Comparison of ENCODE assay signal across 16 cellular contexts in the genomic region with DNA sequence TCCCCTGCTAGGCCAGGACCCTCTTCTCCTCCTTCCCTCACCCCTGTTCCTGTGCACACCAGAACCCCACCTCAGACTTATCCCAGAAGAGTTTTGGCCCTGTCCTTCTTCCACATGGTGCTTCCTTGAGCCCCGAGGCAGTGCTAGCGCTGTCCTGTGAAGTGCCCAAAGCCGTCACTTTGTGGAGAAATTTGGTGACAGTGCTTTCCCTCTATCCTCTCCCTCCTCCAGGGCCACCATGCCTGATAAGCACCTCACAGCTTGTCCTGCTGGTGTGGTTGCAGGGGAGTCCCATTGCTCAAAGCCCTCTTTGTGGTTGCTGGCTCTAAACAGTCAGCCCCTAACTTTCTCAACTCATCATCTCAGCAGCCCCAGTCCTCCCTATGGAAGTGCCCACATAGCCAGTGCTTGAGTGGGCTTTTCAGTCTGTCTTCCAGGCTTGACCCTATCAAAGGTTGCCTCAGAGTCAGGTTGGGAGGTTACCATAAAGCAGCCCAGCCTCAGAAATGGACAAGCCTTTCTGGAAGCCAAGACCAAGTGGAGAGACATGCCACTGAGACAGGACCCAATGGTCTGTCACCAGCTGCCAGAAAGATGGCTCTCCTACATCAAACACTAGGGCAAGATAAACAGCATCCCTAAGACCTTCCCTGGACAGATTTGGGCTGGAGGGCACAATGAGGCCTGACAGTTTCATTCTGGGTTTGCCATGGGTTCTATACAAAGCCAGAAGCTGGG. TPM values are rescaled to one million over a fixed set of nuclear protein-coding genes. Genes with fewer than 3 reads are reported as not detected.
DNase-seq lines count a peak whose midpoint lies in the region; ATAC-seq, FAIRE-seq and TF ChIP-seq lines count a peak whose summit lies in the region.
"Had no signal": no experiment of that assay in that cellular context is flagged by ENCODE, and none has a peak within 500 bp of the region (broad histone marks: within the 10 kb centered on the region; RNA-seq: fewer than 3 reads in every experiment).

No MANE protein-coding gene starts in this region.

- no peaks in the 10 kb centered on the region for H3K9me2 ChIP-seq in hepatocyte (replicated peaks; ENCODE audit: insufficient read depth)

- TF ChIP-seq CTCF in HepG2 (CRISPR knock-in tag; IDR thresholded peaks at IDR 0.05) (no peak), foreskin fibroblast (IDR thresholded peaks at IDR 0.05; ENCODE audit: low read depth, low read length) (no peak), hepatocyte (IDR thresholded peaks at IDR 0.05; ENCODE audit: poor library complexity) (no peak)

- H3K9me3 ChIP-seq in CD4-positive, CD25-positive, alpha-beta regulatory T cell (ENCODE audit: control insufficient read depth in 2 of 2, low read length in 2 of 2): no peaks in the 10 kb centered on the region
- H3K9me3 ChIP-seq in HepG2 (ENCODE audit: low read length) (no peaks in the 10 kb centered on the region), hepatocyte (ENCODE audit: low read depth) (no peaks in the 10 kb centered on the region)
- H3K9me3 ChIP-seq: esophagus squamous epithelium, thyroid gland had no signal

- H4K20me1 ChIP-seq in HepG2 (ENCODE audit: insufficient read depth, low read length) (peaks cover 19% of the 10 kb centered on the region), hepatocyte (ENCODE audit: insufficient read depth, poor library complexity, severe bottlenecking) (peaks cover 8% of the 10 kb centered on the region)

- WGBS in HepG2 (ENCODE audit: low lambda C conversion rate): 93% methylated on average over 3 of the region's 3 CpGs
- 89% methylated on average over 3 of the region's 3 CpGs for WGBS in hepatocyte (ENCODE audit: low lambda C conversion rate, missing lambda C conversion rate)

- CTCF ChIA-PET in HepG2 (lab: Yijun Ruan, JAX; ENCODE audit: low intra/inter-chr PET ratio, low total read pairs): interaction anchor here (1.1 to 4.7 kb wide), 3 partner anchors 13 to 70 kb away, joined by 3 to 37 read pairs (median 3); no protein-coding TSS in a partner anchor

- no peak for TF ChIP-seq RAD21 in HepG2 (CRISPR knock-in tag; IDR thresholded peaks at IDR 0.05)

- peaks cover 0 to 29% (median 21%) of the 10 kb centered on the region in 4 donors for H3K4me1 Mint-ChIP-seq in CD4-positive, CD25-positive, alpha-beta regulatory T cell

- no peak overlapping the region for H3K4me3 ChIP-seq in CD4-positive, CD25-positive, alpha-beta regulatory T cell (ENCODE audit: low read depth, low read length)
- H3K4me3 ChIP-seq in HepG2 (replicated peaks in 1 of 3; ENCODE audit: insufficient read depth in 1 of 3, low read depth in 2 of 3, low read length in 3 of 3) (no peak overlapping the region), foreskin fibroblast (ENCODE audit: low read depth in 1 of 2, low read length in 2 of 2) (no peak overlapping the region), hepatocyte (no peak overlapping the region)
- H3K4me3 ChIP-seq: esophagus squamous epithelium, thyroid gland had no signal

- intact Hi-C loops in HepG2 (cut with micrococcal nuclease; ENCODE audit: unreplicated experiment): loop anchor here (1.0 to 5.0 kb wide), 3 partner anchors 25 to 70 kb away; no protein-coding TSS in a partner anchor

- H3K36me3 ChIP-seq in CD4-positive, CD25-positive, alpha-beta regulatory T cell (ENCODE audit: control insufficient read depth, insufficient read depth, low read length): no peaks in the 10 kb centered on the region
- H3K36me3 ChIP-seq in HepG2 (replicated peaks in 1 of 2; ENCODE audit: control insufficient read depth in 1 of 2, insufficient read depth in 2 of 2, low read length in 2 of 2): no peaks in the 10 kb centered on the region
- no peaks in the 10 kb centered on the region for H3K36me3 ChIP-seq in hepatocyte (replicated peaks; ENCODE audit: insufficient read depth, low read depth)
- H3K36me3 ChIP-seq: esophagus squamous epithelium, thyroid gland had no signal

- no peak overlapping the region for H3K4me3 Mint-ChIP-seq in CD4-positive, CD25-positive, alpha-beta regulatory T cell
- H3K4me3 Mint-ChIP-seq: activated CD4-positive, alpha-beta T cell treated with anti-CD3 and anti-CD28 coated beads, Interleukin-2, amount 10 ng/mL, durations not matched to agents 24 days and 14 days had no signal

- H3K27ac ChIP-seq in CD4-positive, CD25-positive, alpha-beta regulatory T cell (ENCODE audit: insufficient read depth, low read length, poor library complexity, severe bottlenecking): no peak overlapping the region
- no peak overlapping the region for H3K27ac ChIP-seq in HepG2 (ENCODE audit: extremely low read length, insufficient read depth, low read length)
- no peak overlapping the region for H3K27ac ChIP-seq in hepatocyte
- H3K27ac ChIP-seq: esophagus squamous epithelium had no signal

- H3K36me3 Mint-ChIP-seq in CD4-positive, CD25-positive, alpha-beta regulatory T cell: no peaks in the 10 kb centered on the region
- H3K36me3 Mint-ChIP-seq: stimulated activated naive B cell treated with anti-CD40 and anti-IgM and Interleukin-4, amounts not matched to agents 10 μg/mL and 1 μg/mL and 100 μg/mL, for 72 hours had no signal

- no TSS peak for BruUV-seq in HepG2 (replicated peaks; lab: Mats Ljungman, UMichigan)

- H3K9ac ChIP-seq in HepG2 (ENCODE audit: insufficient read depth, low read depth, low read length): no peak overlapping the region

- H3K27me3 Mint-ChIP-seq in CD4-positive, CD25-positive, alpha-beta regulatory T cell: peaks cover 44% of the 10 kb centered on the region

- H3K79me2 ChIP-seq in HepG2 (ENCODE audit: insufficient read depth, low read length) (no peaks in the 10 kb centered on the region), hepatocyte (peaks cover 1% of the 10 kb centered on the region)

- POLR2A ChIA-PET in HepG2 (lab: Yijun Ruan, JAX): interaction anchor here (2.0 kb wide), 1 partner anchor 36 kb away, joined by 4 read pairs; no protein-coding TSS in a partner anchor

- no peak for TF ChIP-seq POLR2A in HepG2 (IDR thresholded peaks at IDR 0.05; ENCODE audit: insufficient read depth in 1 of 2, low read depth in 2 of 2, low read length in 2 of 2)

- TF ChIP-seq EP300 in HepG2 (IDR thresholded peaks at IDR 0.05; ENCODE audit: low read depth in 2 of 2, low read length in 2 of 2): no peak
- no peak for TF ChIP-seq EP300 in HepG2 (CRISPR knock-in tag; IDR thresholded peaks at IDR 0.05; ENCODE audit: borderline replicate concordance)

- H3K27ac Mint-ChIP-seq in CD4-positive, CD25-positive, alpha-beta regulatory T cell: peak overlapping the region in 2 of 3 donors; percentile 7 to 32
- H3K27ac Mint-ChIP-seq: activated CD4-positive, alpha-beta T cell treated with anti-CD3 and anti-CD28 coated beads, Interleukin-2, amount 10 ng/mL, durations not matched to agents 24 days and 14 days; stimulated activated naive B cell treated with anti-CD40 and anti-IgM and Interleukin-4, amounts not matched to agents 10 μg/mL and 1 μg/mL and 100 μg/mL, for 72 hours had no signal

- peaks cover 6% of the 10 kb centered on the region for H3K27me3 ChIP-seq in CD4-positive, CD25-positive, alpha-beta regulatory T cell (ENCODE audit: control insufficient read depth, insufficient read depth, low read length)
- 0 out of 5 replicates have a peak, but pooled peaks cover 1 to 5% of the 10 kb centered on the region in 2 experiments for H3K27me3 ChIP-seq in HepG2 (ENCODE audit: control insufficient read depth in 1 of 2, insufficient read depth in 2 of 2, low read length in 2 of 2)
- peaks cover 32% of the 10 kb centered on the region for H3K27me3 ChIP-seq in hepatocyte
- H3K27me3 ChIP-seq: thyroid gland had no signal

- no peak for FAIRE-seq in HepG2 (lab: Jason Lieb, UNC)

- H3K4me2 ChIP-seq in HepG2 (ENCODE audit: low read depth, low read length): no peak overlapping the region
- no peak overlapping the region for H3K4me2 ChIP-seq in hepatocyte

- H3K4me1 ChIP-seq in CD4-positive, CD25-positive, alpha-beta regulatory T cell (ENCODE audit: control insufficient read depth, insufficient read depth, low read length, poor library complexity, severe bottlenecking): peaks cover 13% of the 10 kb centered on the region
- H3K4me1 ChIP-seq in HepG2 (ENCODE audit: insufficient read depth, low read length) (peaks cover 56% of the 10 kb centered on the region), hepatocyte (ENCODE audit: insufficient read depth) (peaks cover 12% of the 10 kb centered on the region)

- peak in 1 of 2 donors; percentile 21 for ATAC-seq in CD4-positive, CD25-positive, alpha-beta regulatory T cell (ENCODE audit: low read depth in 2 of 2)
- ATAC-seq in GM18517 (IDR thresholded peaks at IDR 0.05; ENCODE audit: unreplicated experiment) (peak; percentile 13), HG03159 (IDR thresholded peaks at IDR 0.05; ENCODE audit: unreplicated experiment) (peak; percentile 24), HepG2 (peak; percentile 11; the same call in 2 of the 3 replicates)

- in situ Hi-C loops in HepG2 (cut with HindIII; ENCODE audit: extremely low pct_ligation_motif_present, low pct_unique_long_range_greater_than_20kb): no loop called here

- no peaks in the 10 kb centered on the region for H3K9me3 Mint-ChIP-seq in CD4-positive, CD25-positive, alpha-beta regulatory T cell
- H3K9me3 Mint-ChIP-seq: activated CD4-positive, alpha-beta T cell treated with anti-CD3 and anti-CD28 coated beads, Interleukin-2, amount 10 ng/mL, durations not matched to agents 24 days and 14 days; stimulated activated naive B cell treated with anti-CD40 and anti-IgM and Interleukin-4, amounts not matched to agents 10 μg/mL and 1 μg/mL and 100 μg/mL, for 72 hours had no signal

- no peak for DNase-seq in CD4-positive, CD25-positive, alpha-beta regulatory T cell
- DNase-seq in HepG2 (ENCODE audit: low spot score) (no peak), NCI-H524 (lab: John Stamatoyannopoulos, UW) (no peak), foreskin fibroblast (no peak), hepatocyte (ENCODE audit: low spot score) (no peak)
- DNase-seq in stimulated activated CD4-positive, alpha-beta T cell treated with anti-CD3 and anti-CD28 coated beads, Interleukin-2, amount 100 ng/mL, for 24 hours: no peak
- DNase-seq: esophagus squamous epithelium, NCI-H1105, NCI-H2107, NCI-H510A, occipital lobe had no signal

- H2AFZ ChIP-seq in HepG2 (ENCODE audit: low read length) (no peak overlapping the region), hepatocyte (no peak overlapping the region)

RNA-seq across cellular contexts. Expression of gene IGIP, which starts 18.0 kb away (rescaled TPM):
- total RNA-seq in CD4-positive, CD25-positive, alpha-beta regulatory T cell: 2.3 TPM
- polyA plus RNA-seq in CD4-positive, CD25-positive, alpha-beta regulatory T cell: under 1 TPM in 3 of 4 donors, not detected in 1; 0.06 to 0.33 (median 0.28) TPM
- 2.1 and 2.4 TPM in 2 replicates for total RNA-seq in HepG2 (2016; rRNA removed; fragmentation: Illumina TruSeq; extraction: Trizol)
- 0.09 and 0.10 TPM in 2 replicates for total RNA-seq in HepG2 (2016; cell fraction: cytosol; rRNA removed; fragmentation: Illumina TruSeq; extraction: Trizol; ENCODE audit: low read depth)
- 1.8 and 2.2 TPM in 2 replicates for total RNA-seq in HepG2 (2016; cell fraction: insoluble cytoplasmic fraction; rRNA removed; fragmentation: Illumina TruSeq; extraction: Trizol)
- 0.34 and 0.59 TPM in 2 replicates for total RNA-seq in HepG2 (2016; cell fraction: membrane; rRNA removed; fragmentation: Illumina TruSeq; extraction: Trizol)
- total RNA-seq in HepG2 (2016; cell fraction: nucleus; rRNA removed; fragmentation: Illumina TruSeq; extraction: Trizol): 8.3 and 8.9 TPM in 2 replicates
- 1.4 and 1.7 TPM in 2 replicates for polyA plus RNA-seq in HepG2 (2011; rRNA removed)
- 0.51 and 0.97 TPM in 2 replicates for polyA plus RNA-seq in HepG2 (2011; cell fraction: cytosol; rRNA removed)
- 3.2 and 4.1 TPM in 2 replicates for polyA plus RNA-seq in HepG2 (2011; cell fraction: nucleus; rRNA removed)
- polyA plus RNA-seq in HepG2 (2012): 3.6 TPM in 2 replicates
- 0.14 TPM in 1 of 2 replicates, not detected in the other for polyA plus RNA-seq in HepG2 (2016; cell fraction: cytosol; fragmentation: Illumina TruSeq; extraction: Trizol; ENCODE audit: low read depth)
- polyA plus RNA-seq in HepG2 (2016; cell fraction: insoluble cytoplasmic fraction; fragmentation: Illumina TruSeq; extraction: Trizol; ENCODE audit: low read depth): 1.4 and 1.5 TPM in 2 replicates
- polyA plus RNA-seq in HepG2 (2016; cell fraction: membrane; fragmentation: Illumina TruSeq; extraction: Trizol; ENCODE audit: low read depth): 0.10 and 0.17 TPM in 2 replicates
- 4.7 and 5.2 TPM in 2 replicates for polyA plus RNA-seq in HepG2 (2016; cell fraction: nucleus; fragmentation: Illumina TruSeq; extraction: Trizol; ENCODE audit: insufficient read depth, low read depth)
- polyA minus RNA-seq in HepG2 (2011; rRNA and poly(A)+ RNA removed; ENCODE audit: low replicate concordance): 1.4 and 1.8 TPM in 2 replicates
- polyA minus RNA-seq in HepG2 (2011; cell fraction: cytosol; rRNA and poly(A)+ RNA removed): 1.4 and 1.7 TPM in 2 replicates
- polyA minus RNA-seq in HepG2 (2011; cell fraction: nucleus; rRNA and poly(A)+ RNA removed): 11.8 and 12.3 TPM in 2 replicates
- 4.4 and 7.2 TPM in 2 replicates for total RNA-seq in hepatocyte
- polyA plus RNA-seq in hepatocyte: 0.50 and 0.89 TPM in 2 replicates

RNA-seq across cellular contexts. Expression of gene PURA, which starts 29.8 kb away (rescaled TPM):
- total RNA-seq in CD4-positive, CD25-positive, alpha-beta regulatory T cell: 7.7 TPM
- polyA plus RNA-seq in CD4-positive, CD25-positive, alpha-beta regulatory T cell: 1 to 10 TPM; 2.3 to 4.1 (median 3.6) TPM
- total RNA-seq in HepG2 (2016; rRNA removed; fragmentation: Illumina TruSeq; extraction: Trizol): 5.0 and 6.8 TPM in 2 replicates
- total RNA-seq in HepG2 (2016; cell fraction: cytosol; rRNA removed; fragmentation: Illumina TruSeq; extraction: Trizol; ENCODE audit: low read depth): 0.30 and 0.97 TPM in 2 replicates
- total RNA-seq in HepG2 (2016; cell fraction: insoluble cytoplasmic fraction; rRNA removed; fragmentation: Illumina TruSeq; extraction: Trizol): 4.7 and 5.6 TPM in 2 replicates
- 2.4 and 2.5 TPM in 2 replicates for total RNA-seq in HepG2 (2016; cell fraction: membrane; rRNA removed; fragmentation: Illumina TruSeq; extraction: Trizol)
- total RNA-seq in HepG2 (2016; cell fraction: nucleus; rRNA removed; fragmentation: Illumina TruSeq; extraction: Trizol): 12.4 and 12.9 TPM in 2 replicates
- polyA plus RNA-seq in HepG2 (2011; rRNA removed): 1.9 and 2.0 TPM in 2 replicates
- polyA plus RNA-seq in HepG2 (2011; cell fraction: cytosol; rRNA removed): 1.0 and 1.4 TPM in 2 replicates
- 2.3 and 2.9 TPM in 2 replicates for polyA plus RNA-seq in HepG2 (2011; cell fraction: nucleus; rRNA removed)
- 4.9 and 5.4 TPM in 2 replicates for polyA plus RNA-seq in HepG2 (2012)
- polyA plus RNA-seq in HepG2 (2016; cell fraction: cytosol; fragmentation: Illumina TruSeq; extraction: Trizol; ENCODE audit: low read depth): 0.85 and 1.1 TPM in 2 replicates
- 5.5 and 6.1 TPM in 2 replicates for polyA plus RNA-seq in HepG2 (2016; cell fraction: insoluble cytoplasmic fraction; fragmentation: Illumina TruSeq; extraction: Trizol; ENCODE audit: low read depth)
- 1.4 and 1.9 TPM in 2 replicates for polyA plus RNA-seq in HepG2 (2016; cell fraction: membrane; fragmentation: Illumina TruSeq; extraction: Trizol; ENCODE audit: low read depth)
- 6.2 and 7.4 TPM in 2 replicates for polyA plus RNA-seq in HepG2 (2016; cell fraction: nucleus; fragmentation: Illumina TruSeq; extraction: Trizol; ENCODE audit: insufficient read depth, low read depth)
- 2.9 and 3.8 TPM in 2 replicates for polyA minus RNA-seq in HepG2 (2011; rRNA and poly(A)+ RNA removed; ENCODE audit: low replicate concordance)
- polyA minus RNA-seq in HepG2 (2011; cell fraction: cytosol; rRNA and poly(A)+ RNA removed): 5.7 and 6.0 TPM in 2 replicates
- 26.4 and 31.0 TPM in 2 replicates for polyA minus RNA-seq in HepG2 (2011; cell fraction: nucleus; rRNA and poly(A)+ RNA removed)
- total RNA-seq in hepatocyte: 11.9 and 13.8 TPM in 2 replicates
- 7.4 and 10.1 TPM in 2 replicates for polyA plus RNA-seq in hepatocyte

RNA-seq across cellular contexts. Expression of gene CYSTM1, which starts 31.3 kb away (rescaled TPM):
- 7.1 TPM for total RNA-seq in CD4-positive, CD25-positive, alpha-beta regulatory T cell
- polyA plus RNA-seq in CD4-positive, CD25-positive, alpha-beta regulatory T cell: 10 to 100 TPM; 10.8 to 26.4 (median 15.1) TPM
- total RNA-seq in HepG2 (2016; rRNA removed; fragmentation: Illumina TruSeq; extraction: Trizol): 40.0 and 52.7 TPM in 2 replicates
- 16.3 and 21.9 TPM in 2 replicates for total RNA-seq in HepG2 (2016; cell fraction: cytosol; rRNA removed; fragmentation: Illumina TruSeq; extraction: Trizol; ENCODE audit: low read depth)
- total RNA-seq in HepG2 (2016; cell fraction: insoluble cytoplasmic fraction; rRNA removed; fragmentation: Illumina TruSeq; extraction: Trizol): 37.6 and 58.4 TPM in 2 replicates
- total RNA-seq in HepG2 (2016; cell fraction: membrane; rRNA removed; fragmentation: Illumina TruSeq; extraction: Trizol): 15.0 and 21.9 TPM in 2 replicates
- 17.2 and 20.7 TPM in 2 replicates for total RNA-seq in HepG2 (2016; cell fraction: nucleus; rRNA removed; fragmentation: Illumina TruSeq; extraction: Trizol)
- polyA plus RNA-seq in HepG2 (2011; rRNA removed): 73.4 and 85.0 TPM in 2 replicates
- polyA plus RNA-seq in HepG2 (2011; cell fraction: cytosol; rRNA removed): 80.7 and 95.8 TPM in 2 replicates
- polyA plus RNA-seq in HepG2 (2011; cell fraction: nucleus; rRNA removed): 17.5 and 23.1 TPM in 2 replicates
- polyA plus RNA-seq in HepG2 (2012): 32.8 and 35.3 TPM in 2 replicates
- polyA plus RNA-seq in HepG2 (2016; cell fraction: cytosol; fragmentation: Illumina TruSeq; extraction: Trizol; ENCODE audit: low read depth): 23.1 and 29.4 TPM in 2 replicates
- polyA plus RNA-seq in HepG2 (2016; cell fraction: insoluble cytoplasmic fraction; fragmentation: Illumina TruSeq; extraction: Trizol; ENCODE audit: low read depth): 83.1 and 90.8 TPM in 2 replicates
- 20.1 and 22.6 TPM in 2 replicates for polyA plus RNA-seq in HepG2 (2016; cell fraction: membrane; fragmentation: Illumina TruSeq; extraction: Trizol; ENCODE audit: low read depth)
- 32.0 and 35.2 TPM in 2 replicates for polyA plus RNA-seq in HepG2 (2016; cell fraction: nucleus; fragmentation: Illumina TruSeq; extraction: Trizol; ENCODE audit: insufficient read depth, low read depth)
- 67.0 and 122 TPM in 2 replicates for polyA minus RNA-seq in HepG2 (2011; rRNA and poly(A)+ RNA removed; ENCODE audit: low replicate concordance)
- polyA minus RNA-seq in HepG2 (2011; cell fraction: cytosol; rRNA and poly(A)+ RNA removed): 18.4 and 25.9 TPM in 2 replicates
- 12.2 and 14.5 TPM in 2 replicates for polyA minus RNA-seq in HepG2 (2011; cell fraction: nucleus; rRNA and poly(A)+ RNA removed)
- total RNA-seq in hepatocyte: 111 and 120 TPM in 2 replicates
- polyA plus RNA-seq in hepatocyte: 196 and 262 TPM in 2 replicates
